In genomic region chr6:107606407-107606806, GRCh38 we compare ENCODE assay signal across 20 cellular contexts.
DNase-seq lines count a peak whose midpoint lies in the region; ATAC-seq and TF ChIP-seq lines count a peak whose summit lies in the region.
"Had no signal": no experiment of that assay in that cellular context is flagged by ENCODE, and none has a peak within 500 bp of the region (broad histone marks: within the 10 kb centered on the region; RNA-seq: fewer than 3 reads in every experiment).

No MANE protein-coding gene starts in this region.

- H3K27ac ChIP-seq in GM23338 (ENCODE audit: low read depth) (no peak overlapping the region), SJCRH30 (peak overlapping the region; percentile 2; the same call in 1 of the 2 replicates), hepatocyte (peak overlapping the region; percentile 74), psoas muscle (peak overlapping the region; percentile 40)
- H3K27ac ChIP-seq: BLaER1, GM23248, HL-60 had no signal

- H3K9me2 ChIP-seq in GM23338 (ENCODE audit: insufficient read depth) (no peaks in the 10 kb centered on the region), hepatocyte (replicated peaks; ENCODE audit: insufficient read depth) (no peaks in the 10 kb centered on the region)

- H3K4me1 Mint-ChIP-seq in GM23338 (peaks cover 65% of the 10 kb centered on the region), CD14-positive monocyte (no peaks in the 10 kb centered on the region)

- no peaks in the 10 kb centered on the region for H3K36me3 ChIP-seq in GM23338 (ENCODE audit: insufficient read depth)
- H3K36me3 ChIP-seq in SJCRH30, result no peaks in the 10 kb centered on the region
- no peaks in the 10 kb centered on the region for H3K36me3 ChIP-seq in hepatocyte (replicated peaks; ENCODE audit: insufficient read depth, low read depth)
- no peaks in the 10 kb centered on the region for H3K36me3 ChIP-seq in psoas muscle (ENCODE audit: insufficient read depth in 1 of 2, low read depth in 1 of 2)
- H3K36me3 ChIP-seq: BLaER1 had no signal

- H3K4me3 ChIP-seq in GM23338 (no peak overlapping the region), SJCRH30 (no peak overlapping the region), hepatocyte (no peak overlapping the region), psoas muscle (no peak overlapping the region)
- H3K4me3 ChIP-seq: BLaER1, GM23248 had no signal

- H3K4me1 ChIP-seq in GM23338 (ENCODE audit: insufficient read depth), result peaks cover 57% of the 10 kb centered on the region
- peaks cover 38% of the 10 kb centered on the region for H3K4me1 ChIP-seq in SJCRH30
- H3K4me1 ChIP-seq in hepatocyte (ENCODE audit: insufficient read depth), result peaks cover 15% of the 10 kb centered on the region
- H3K4me1 ChIP-seq in psoas muscle, result peaks cover 53% of the 10 kb centered on the region
- H3K4me1 ChIP-seq: BLaER1 had no signal

- no peaks in the 10 kb centered on the region for H3K27me3 ChIP-seq in GM23338 (ENCODE audit: insufficient read depth)
- H3K27me3 ChIP-seq in SJCRH30, result no peaks in the 10 kb centered on the region
- H3K27me3 ChIP-seq in hepatocyte, result no peaks in the 10 kb centered on the region
- H3K27me3 ChIP-seq in psoas muscle (ENCODE audit: insufficient read depth in 3 of 3, low read length in 2 of 3), result no peaks in the 10 kb centered on the region
- H3K27me3 ChIP-seq: BLaER1 had no signal

- H3K4me3 Mint-ChIP-seq in GM23338 (no peak overlapping the region), CD14-positive monocyte (no peak overlapping the region)
- H3K4me3 Mint-ChIP-seq: CD8-positive, alpha-beta T cell; HFFc6; IgD-negative memory B cell had no signal

- peaks cover 10% of the 10 kb centered on the region for H3K27me3 Mint-ChIP-seq in GM23338 (ENCODE audit: insufficient read depth, low read depth, poor library complexity)
- peaks cover 5 to 9% (median 6%) of the 10 kb centered on the region in 3 donors for H3K27me3 Mint-ChIP-seq in CD14-positive monocyte (ENCODE audit: low read depth in 3 of 3)
- H3K27me3 Mint-ChIP-seq: IgD-negative memory B cell had no signal

- H3K79me2 ChIP-seq in GM23338 (replicated peaks; ENCODE audit: insufficient read depth) (no peaks in the 10 kb centered on the region), hepatocyte (no peaks in the 10 kb centered on the region)

- WGBS in hepatocyte (ENCODE audit: low lambda C conversion rate, missing lambda C conversion rate), result 86% methylated on average over 4 of the region's 4 CpGs
- WGBS in psoas muscle, 3 donors, result 76 to 81% (median 77%) methylated on average over 4 of the region's 4 CpGs

- H3K36me3 Mint-ChIP-seq in GM23338 (ENCODE audit: low read depth) (no peaks in the 10 kb centered on the region), CD14-positive monocyte (no peaks in the 10 kb centered on the region)
- H3K36me3 Mint-ChIP-seq: CD8-positive, alpha-beta T cell; IgD-negative memory B cell had no signal

- no peaks in the 10 kb centered on the region for H3F3A ChIP-seq in GM23338 (replicated peaks; ENCODE audit: low read depth)

- DNase-seq in GM23338 (ENCODE audit: low spot score) (peak; percentile 67), SJCRH30 (no peak), hepatocyte (ENCODE audit: low spot score) (no peak), psoas muscle (no peak), CD14-positive monocyte (ENCODE audit: low spot score) (no peak)
- DNase-seq: 8988T; Calu3; CD8-positive, alpha-beta T cell; DMS79 treated with DMSO at 0.1 percent for 48 hours; GF-D8; GM23248; H7; HFFc6; KBM-7 had no signal

- TF ChIP-seq CTCF in GM23338 (conservative IDR thresholded peaks at IDR 0.05; ENCODE audit: low read depth in 2 of 2), result 0 out of 4 replicates have a peak, but pooled peaks of 1 of the 2 experiments have one; percentile 25
- TF ChIP-seq CTCF in hepatocyte (IDR thresholded peaks at IDR 0.05; ENCODE audit: poor library complexity), result no peak
- no peak for TF ChIP-seq CTCF in psoas muscle (IDR thresholded peaks at IDR 0.05)
- TF ChIP-seq CTCF in CD14-positive monocyte (IDR thresholded peaks at IDR 0.05), result no peak

- H4K20me1 ChIP-seq in GM23338 (replicated peaks; ENCODE audit: insufficient read depth), result no peaks in the 10 kb centered on the region
- no peaks in the 10 kb centered on the region for H4K20me1 ChIP-seq in hepatocyte (ENCODE audit: insufficient read depth, poor library complexity, severe bottlenecking)
- H4K20me1 ChIP-seq: BLaER1 had no signal

- H2AFZ ChIP-seq in GM23338 (no peak overlapping the region), hepatocyte (no peak overlapping the region)
- H2AFZ ChIP-seq: GM23248 had no signal

- H3K27ac Mint-ChIP-seq in GM23338 (no peak overlapping the region), CD14-positive monocyte (no peak overlapping the region)
- H3K27ac Mint-ChIP-seq: CD8-positive, alpha-beta T cell; HFFc6 had no signal

- ATAC-seq in GM23338 (peak; percentile 41), psoas muscle (no peak), HG03521 (IDR thresholded peaks at IDR 0.05; ENCODE audit: unreplicated experiment) (no peak), GM21390 (IDR thresholded peaks at IDR 0.05; ENCODE audit: unreplicated experiment) (no peak)
- ATAC-seq: CD8-positive, alpha-beta T cell; HCT116 had no signal

- no peaks in the 10 kb centered on the region for H3K9me3 Mint-ChIP-seq in GM23338
- H3K9me3 Mint-ChIP-seq in CD14-positive monocyte, result no peaks in the 10 kb centered on the region
- H3K9me3 Mint-ChIP-seq: CD8-positive, alpha-beta T cell; HFFc6; IgD-negative memory B cell had no signal

- intact Hi-C loops in psoas muscle (cut with DNase I), result no loop called here
- intact Hi-C loops in CD14-positive monocyte (cut with micrococcal nuclease), result no loop called here

- H3K9me3 ChIP-seq in SJCRH30 (replicated peaks) (no peaks in the 10 kb centered on the region), hepatocyte (ENCODE audit: low read depth) (no peaks in the 10 kb centered on the region), psoas muscle (no peaks in the 10 kb centered on the region)
- H3K9me3 ChIP-seq: BLaER1 had no signal

- H3K4me2 ChIP-seq in GM23338, result 0 out of 2 replicates have a peak overlapping the region, but pooled peaks have one; percentile 53
- H3K4me2 ChIP-seq in hepatocyte, result no peak overlapping the region
- H3K4me2 ChIP-seq: BLaER1 had no signal

TF ChIP-seq in GM23338, 12 proteins besides CTCF, POLR2A, EP300 and RAD21 (continues in another document):
- TF ChIP-seq ETS1 (IDR thresholded peaks at IDR 0.05) (no peak), EZH2phosphoT487 (IDR thresholded peaks at IDR 0.05; ENCODE audit: unreplicated experiment) (no peak), ZNF331 (CRISPR knock-in tag; IDR thresholded peaks at IDR 0.05; ENCODE audit: low read depth) (no peak), NANOG (IDR thresholded peaks at IDR 0.05; ENCODE audit: borderline replicate concordance) (no peak), ZNF114 (CRISPR knock-in tag; IDR thresholded peaks at IDR 0.05) (no peak), CREB1 (CRISPR knock-in tag; IDR thresholded peaks at IDR 0.05; ENCODE audit: low read depth) (no peak), POLR2AphosphoS5 (IDR thresholded peaks at IDR 0.05; ENCODE audit: low read depth) (no peak)
